ENCODE assay signal across 10 cellular contexts in the genomic region with DNA sequence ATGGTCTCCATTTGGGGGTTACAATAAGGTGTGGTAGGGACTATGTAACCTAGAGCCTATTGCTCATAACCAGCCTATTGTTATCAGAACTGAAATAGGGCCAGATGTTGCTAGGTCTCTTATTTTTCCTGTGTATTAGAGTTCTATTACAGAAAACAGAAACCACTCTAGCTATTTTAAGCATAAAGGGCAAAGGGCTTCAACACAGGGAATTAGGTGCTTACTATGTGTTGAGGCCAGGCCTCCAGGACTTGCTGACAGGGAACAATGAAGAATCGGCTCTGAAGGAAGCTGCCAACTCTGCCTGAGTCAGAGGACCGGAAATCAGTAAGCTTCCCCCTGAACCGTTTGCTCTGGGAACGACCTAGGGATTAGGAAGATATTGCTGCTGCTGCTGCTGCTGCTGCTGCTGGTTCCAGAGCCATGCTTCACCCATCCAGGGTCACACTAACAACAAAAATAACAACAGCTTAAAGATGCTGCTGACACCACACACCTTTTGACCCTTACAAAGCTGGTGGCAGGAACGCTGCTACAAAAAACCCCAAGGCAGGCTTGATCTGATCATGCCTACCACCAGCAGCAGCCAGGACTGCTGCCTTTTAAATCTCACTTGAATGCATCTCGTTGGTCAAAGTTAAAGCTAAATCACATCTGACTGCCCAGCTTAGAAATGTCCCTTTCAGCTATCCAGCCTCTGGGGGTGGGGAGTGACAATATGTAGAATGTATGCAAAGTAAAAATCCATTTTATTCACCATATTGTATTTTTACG.
DNase-seq lines count a peak whose midpoint lies in the region; ATAC-seq lines count a peak whose summit lies in the region.
"Had no signal": no experiment of that assay in that cellular context is flagged by ENCODE, and none has a peak within 500 bp of the region (broad histone marks: within the 10 kb centered on the region; RNA-seq: fewer than 3 reads in every experiment).

No MANE protein-coding gene starts in this region.

- intact Hi-C loops in left colon (cut with DNase I, micrococcal nuclease): no loop called here

- peak; percentile 93 for DNase-seq in A172 (ENCODE audit: low spot score)
- DNase-seq in M059J (ENCODE audit: low read depth): peak; percentile 95
- DNase-seq in ecto neural progenitor cell (ENCODE audit: low spot score): peak; percentile 50
- peak; percentile 87 for DNase-seq in kidney tubule cell (ENCODE audit: low spot score)
- DNase-seq in left colon: no peak
- DNase-seq in cerebellum (ENCODE audit: low spot score): no peak
- DNase-seq in CD1c-positive myeloid dendritic cell (ENCODE audit: extremely low spot score): no peak
- DNase-seq in cortex of kidney (lab: John Stamatoyannopoulos, UW): no peak
- DNase-seq: NCI-H2029; stimulated activated naive B cell treated with anti-CD40 and anti-IgM and Interleukin-4, amounts not matched to agents 10 μg/mL and 1 μg/mL and 100 μg/mL, for 72 hours had no signal

- no peak for ATAC-seq in left colon
- ATAC-seq: stimulated activated naive B cell treated with anti-CD40 and anti-IgM and Interleukin-4, amounts not matched to agents 10 μg/mL and 1 μg/mL and 100 μg/mL, for 72 hours had no signal

Comparison
In these comparisons a context has a peak if more than half of its experiments do, and no peak if none do; other contexts are left out.
1. DNase-seq: peak in A172 (single experiment), M059J (single experiment), ecto neural progenitor cell (single experiment) and kidney tubule cell (single experiment); none in left colon (0 of 2), cerebellum (single experiment), CD1c-positive myeloid dendritic cell (single experiment) and cortex of kidney (single experiment).